ENCODE assay signal across 9 cellular contexts in the genomic region with DNA sequence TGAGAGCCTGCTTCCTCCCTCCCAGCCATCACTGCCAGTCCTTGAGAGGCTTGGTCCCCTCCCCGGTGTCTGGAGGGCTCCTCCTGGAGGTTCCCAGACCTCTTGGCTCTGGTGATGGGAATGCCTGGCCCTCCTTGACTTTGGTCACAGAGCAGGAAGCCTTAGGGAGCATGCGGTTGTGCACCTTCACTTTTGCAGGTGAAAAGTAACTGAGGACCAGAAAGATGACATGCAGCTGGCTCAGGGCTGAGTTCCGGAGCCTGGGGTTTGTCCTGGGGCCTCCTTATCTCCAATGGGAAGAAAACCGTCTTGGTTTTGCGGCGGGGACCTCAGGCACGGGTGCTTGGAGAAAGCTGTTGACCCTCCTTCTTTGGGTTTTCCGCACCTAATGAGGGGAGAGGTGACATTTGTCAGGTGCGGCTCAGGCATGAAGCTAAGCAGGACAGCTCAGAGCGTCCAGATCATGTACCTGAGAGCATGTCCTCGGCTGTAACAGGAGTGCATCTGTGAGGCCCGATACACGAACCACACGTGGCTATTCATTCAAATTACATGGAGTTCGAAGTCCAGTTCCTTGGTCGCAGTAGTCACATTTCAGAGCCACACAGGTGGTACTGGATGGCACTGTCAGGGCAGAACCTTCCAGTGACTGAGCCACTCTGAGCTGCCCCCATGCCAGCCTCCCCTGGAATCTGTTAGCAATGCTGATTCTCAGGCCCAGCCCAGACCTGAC. TPM values are rescaled to one million over a fixed set of nuclear protein-coding genes. Genes with fewer than 3 reads are reported as not detected.
DNase-seq lines count a peak whose midpoint lies in the region; ATAC-seq and TF ChIP-seq lines count a peak whose summit lies in the region.
"Had no signal": no experiment of that assay in that cellular context is flagged by ENCODE, and none has a peak within 500 bp of the region (broad histone marks: within the 10 kb centered on the region; RNA-seq: fewer than 3 reads in every experiment).

No MANE protein-coding gene starts in this region.

- peak; percentile 13 for ATAC-seq in GM19025 (IDR thresholded peaks at IDR 0.05; ENCODE audit: low read depth, unreplicated experiment)
- no peak for ATAC-seq in gastroesophageal sphincter

- H3K79me2 ChIP-seq in OCI-LY1 (ENCODE audit: insufficient read depth, low read length), result no peaks in the 10 kb centered on the region
- H3K79me2 ChIP-seq in smooth muscle cell (ENCODE audit: low read depth), result no peaks in the 10 kb centered on the region

- peak overlapping the region; percentile 71; the same call in 1 of the 2 replicates for H3K4me2 ChIP-seq in OCI-LY1 (ENCODE audit: low read length)
- H3K4me2 ChIP-seq in smooth muscle cell, result peak overlapping the region; percentile 76

- TF ChIP-seq CTCF in OCI-LY1 (IDR thresholded peaks at IDR 0.05; ENCODE audit: low read length) (no peak), gastroesophageal sphincter (IDR thresholded peaks at IDR 0.05) (no peak), smooth muscle cell (IDR thresholded peaks at IDR 0.05; ENCODE audit: borderline replicate concordance, insufficient read depth, poor library complexity, severe bottlenecking) (no peak)

- no peaks in the 10 kb centered on the region for H3K9me2 ChIP-seq in OCI-LY1 (ENCODE audit: low read depth, low read length)

- no peaks in the 10 kb centered on the region for H4K20me1 ChIP-seq in OCI-LY1 (ENCODE audit: insufficient read depth, low read length)
- H4K20me1 ChIP-seq in smooth muscle cell (ENCODE audit: low read depth), result no peaks in the 10 kb centered on the region

- H3K27ac ChIP-seq in OCI-LY1 (ENCODE audit: low read depth, low read length, poor library complexity, severe bottlenecking) (peak overlapping the region; percentile 73), gastroesophageal sphincter (peak overlapping the region in 3 of 4 donors; percentile 53 to 85 (median 81)), smooth muscle cell (ENCODE audit: low read depth) (no peak overlapping the region)

- TF ChIP-seq EP300 in gastroesophageal sphincter (IDR thresholded peaks at IDR 0.05), result no peak

- DNase-seq in smooth muscle cell (lab: John Stamatoyannopoulos, UW; ENCODE audit: unreplicated experiment), result no peak
- no peak for DNase-seq in NCI-H2029 treated with DMSO at 0.1 percent for 48 hours (lab: John Stamatoyannopoulos, UW)
- DNase-seq in effector CD8-positive, alpha-beta T cell (lab: John Stamatoyannopoulos, UW), result no peak
- no peak for DNase-seq in DMS79 treated with DMSO at 0.1 percent for 48 hours (lab: John Stamatoyannopoulos, UW)

- H3K4me1 ChIP-seq in OCI-LY1 (ENCODE audit: insufficient read depth, low read length, severe bottlenecking) (peaks cover 26% of the 10 kb centered on the region), gastroesophageal sphincter (peaks cover 0 to 45% (median 0%) of the 10 kb centered on the region in 3 donors), smooth muscle cell (ENCODE audit: low read depth) (no peaks in the 10 kb centered on the region)

- no peak for TF ChIP-seq POLR2A in gastroesophageal sphincter (IDR thresholded peaks at IDR 0.05)

- H3K9ac ChIP-seq in OCI-LY1 (ENCODE audit: low read length), result peak overlapping the region; percentile 42; the same call in 1 of the 2 replicates
- H3K9ac ChIP-seq in smooth muscle cell (ENCODE audit: low read depth), result no peak overlapping the region

- H3F3A ChIP-seq in OCI-LY1 (ENCODE audit: insufficient read depth, low read length) (no peaks in the 10 kb centered on the region), smooth muscle cell (ENCODE audit: low read depth) (peaks cover 5% of the 10 kb centered on the region)

- peak overlapping the region; percentile 49 for H3K4me3 ChIP-seq in OCI-LY1 (ENCODE audit: low read depth, low read length, poor library complexity, severe bottlenecking)
- H3K4me3 ChIP-seq in gastroesophageal sphincter, result peak overlapping the region in 1 of 2 donors; percentile 49
- peak overlapping the region; percentile 12 for H3K4me3 ChIP-seq in smooth muscle cell

- no peak overlapping the region for H2AFZ ChIP-seq in OCI-LY1 (ENCODE audit: low read length)
- no peak overlapping the region for H2AFZ ChIP-seq in smooth muscle cell (ENCODE audit: low read depth)

- H3K27me3 ChIP-seq in OCI-LY1 (ENCODE audit: insufficient read depth, low read length) (no peaks in the 10 kb centered on the region), gastroesophageal sphincter (peaks cover 17% of the 10 kb centered on the region), smooth muscle cell (ENCODE audit: low read depth) (no peaks in the 10 kb centered on the region)

- H3K9me3 ChIP-seq in OCI-LY1 (ENCODE audit: low read length) (no peaks in the 10 kb centered on the region), gastroesophageal sphincter (no peaks in the 10 kb centered on the region), smooth muscle cell (replicated peaks; ENCODE audit: low read depth) (no peaks in the 10 kb centered on the region)

- 95 to 100% methylated on average over 3 to 4 of the region's 16 CpGs for WGBS in gastroesophageal sphincter (ENCODE audit: low coverage in 1 of 2), 2 donors
- 91% methylated on average over 16 of the region's 16 CpGs for WGBS in smooth muscle cell (ENCODE audit: low lambda C conversion rate)

- H3K36me3 ChIP-seq in OCI-LY1 (ENCODE audit: insufficient read depth, low read length) (no peaks in the 10 kb centered on the region), gastroesophageal sphincter (no peaks in the 10 kb centered on the region), smooth muscle cell (ENCODE audit: low read depth) (no peaks in the 10 kb centered on the region)

RNA-seq across cellular contexts. Expression of a gene that starts 0.6 kb away (rescaled TPM):
- 10 to 100 TPM in 2 of 4 donors, 1 to 10 TPM in 2; 7.3 to 16.3 (median 11.2) TPM for total RNA-seq in gastroesophageal sphincter
- total RNA-seq in smooth muscle cell, result 2.5 and 11.3 TPM in 2 replicates
- polyA plus RNA-seq in smooth muscle cell, result 1.9 and 3.1 TPM in 2 replicates

RNA-seq across cellular contexts. Expression of a gene that starts 44.6 kb away (rescaled TPM):
- total RNA-seq in gastroesophageal sphincter, result 1 to 10 TPM in 1 of 4 donors, under 1 TPM in 1, not detected in 2; 0.31 to 7.1 TPM
- total RNA-seq in smooth muscle cell, result not detected in 2 replicates
- polyA plus RNA-seq in smooth muscle cell, result 0.18 TPM in 1 of 2 replicates, not detected in the other
- total RNA-seq: fibroblast of villous mesenchyme, NCI-H460 had no signal
